In genomic region chr16:19555186-19555937, GRCh38 we compare ENCODE assay signal across 8 cellular contexts. TPM values are rescaled to one million over a fixed set of nuclear protein-coding genes. Genes with fewer than 3 reads are reported as not detected.
DNase-seq lines count a peak whose midpoint lies in the region; ATAC-seq and TF ChIP-seq lines count a peak whose summit lies in the region.

Gene VPS35L, plus strand, starts transcription at chr16:19555703. Its CDS starts 27 bp downstream, at chr16:19555730.

- H3K9me3 ChIP-seq in breast epithelium (no peaks in the 10 kb centered on the region), iPS-18a (ENCODE audit: control insufficient read depth, low read depth, low read length) (no peaks in the 10 kb centered on the region), skeletal muscle tissue (ENCODE audit: control insufficient read depth in 3 of 3, low read length in 3 of 3) (no peaks in the 10 kb centered on the region)

- H3K4me3 ChIP-seq in breast epithelium = peak within 1 kb of the TSS; percentile 63 to 65 (median 65)
- peak within 1 kb of the TSS; percentile 93 for H3K4me3 ChIP-seq in iPS-18a (ENCODE audit: low read length)
- peak within 1 kb of the TSS; percentile 93 to 99 (median 97) for H3K4me3 ChIP-seq in skeletal muscle tissue (ENCODE audit: low read length in 3 of 3)

- peak; percentile 99 for DNase-seq in ACHN
- DNase-seq in NCI-H2171 treated with DMSO at 0.1 percent for 48 hours (lab: John Stamatoyannopoulos, UW) = peak; percentile 97
- DNase-seq in breast epithelium (ENCODE audit: low spot score in 2 of 2) = peak; percentile 94 to 95

- peak; percentile 96 for ATAC-seq in GM18867 (IDR thresholded peaks at IDR 0.05; ENCODE audit: unreplicated experiment)
- peak; percentile 95 for ATAC-seq in HG03103 (IDR thresholded peaks at IDR 0.05; ENCODE audit: low read depth, unreplicated experiment)

- intact Hi-C loops in breast epithelium (cut with DNase I; ENCODE audit: low total_unique reads) = no loop called here

- peak; percentile 71 for TF ChIP-seq CTCF in VCaP (conservative IDR thresholded peaks at IDR 0.05)
- TF ChIP-seq CTCF in breast epithelium (IDR thresholded peaks at IDR 0.05) = peak; percentile 19 to 84 (median 73)

- in situ Hi-C loops in ACHN (cut with HindIII; ENCODE audit: low pct_ligation_motif_present, low pct_unique_long_range_greater_than_20kb, low sequenced_read_pairs) = no loop called here

- peak within 1 kb of the TSS; percentile 70 for H3K27ac ChIP-seq in VCaP
- peak within 1 kb of the TSS; percentile 77 to 89 for H3K27ac ChIP-seq in breast epithelium
- peak within 1 kb of the TSS; percentile 93 for H3K27ac ChIP-seq in iPS-18a (ENCODE audit: low read length)
- H3K27ac ChIP-seq in skeletal muscle tissue (ENCODE audit: low read depth, low read length) = peak within 1 kb of the TSS; percentile 95

- no peaks in the 10 kb centered on the region for H3K36me3 ChIP-seq in breast epithelium
- H3K36me3 ChIP-seq in iPS-18a (ENCODE audit: control insufficient read depth, low read depth, low read length) = peaks cover 7% of the 10 kb centered on the region
- peaks cover 0 to 5% (median 3%) of the 10 kb centered on the region in 3 donors for H3K36me3 ChIP-seq in skeletal muscle tissue (ENCODE audit: control insufficient read depth in 3 of 3, insufficient read depth in 3 of 3, low read length in 3 of 3)

- peak within 1 kb of the TSS; percentile 97 for H3K9ac ChIP-seq in iPS-18a (ENCODE audit: low read length)
- peak within 1 kb of the TSS; percentile 88 to 99 (median 98) for H3K9ac ChIP-seq in skeletal muscle tissue (ENCODE audit: low read depth in 1 of 3, low read length in 3 of 3)

- TF ChIP-seq POLR2A in breast epithelium (IDR thresholded peaks at IDR 0.05) = no peak

- H3K27me3 ChIP-seq in breast epithelium = no peaks in the 10 kb centered on the region
- no peaks in the 10 kb centered on the region for H3K27me3 ChIP-seq in iPS-18a (ENCODE audit: control insufficient read depth, insufficient read depth, low read length)
- no peaks in the 10 kb centered on the region for H3K27me3 ChIP-seq in skeletal muscle tissue (ENCODE audit: control insufficient read depth in 3 of 3, insufficient read depth in 3 of 3, low read length in 3 of 3)

- H3K4me1 ChIP-seq in breast epithelium = no peaks in the 10 kb centered on the region
- H3K4me1 ChIP-seq in iPS-18a (ENCODE audit: control insufficient read depth, low read depth, low read length) = no peaks in the 10 kb centered on the region
- peaks cover 7 to 11% (median 9%) of the 10 kb centered on the region in 3 donors for H3K4me1 ChIP-seq in skeletal muscle tissue (ENCODE audit: control insufficient read depth in 3 of 3, insufficient read depth in 3 of 3, low read length in 3 of 3)

RNA-seq across cellular contexts. Expression of gene VPS35L, which starts in this region (rescaled TPM):
- total RNA-seq in breast epithelium = 10 to 100 TPM; 36.4 to 43.3 (median 40.5) TPM
- 38.1 TPM for total RNA-seq in skeletal muscle tissue

Comparison
In these comparisons a context has a peak if more than half of its experiments do, and no peak if none do; other contexts are left out.
1. Peak in every context shown above with its lines: DNase-seq, ATAC-seq, H3K4me3 ChIP-seq and H3K27ac ChIP-seq.